19 cellular contexts compared by ENCODE assay signal in genomic region chr1:2115008-2115921, GRCh38.
A peak's percentile ranks its signal among the peaks of the same experiment; 100 is the strongest.
DNase-seq lines count a peak whose midpoint lies in the region; ATAC-seq, FAIRE-seq and TF ChIP-seq lines count a peak whose summit lies in the region.
"Had no signal": no experiment of that assay in that cellular context is flagged by ENCODE, and none has a peak within 500 bp of the region (broad histone marks: within the 10 kb centered on the region; RNA-seq: fewer than 3 reads in every experiment).

No MANE protein-coding gene starts in this region.

- H3K9me3 ChIP-seq in astrocyte (ENCODE audit: insufficient read depth, low read depth, low read length), result no peaks in the 10 kb centered on the region
- no peaks in the 10 kb centered on the region for H3K9me3 ChIP-seq in naive thymus-derived CD4-positive, alpha-beta T cell (ENCODE audit: control insufficient read depth in 2 of 3, low read length in 3 of 3)

- H3K79me2 ChIP-seq in GM23338 (replicated peaks; ENCODE audit: insufficient read depth) (peaks cover 38% of the 10 kb centered on the region), astrocyte (ENCODE audit: insufficient read depth, low read length) (no peaks in the 10 kb centered on the region)

- ATAC-seq in GM23338, result peak; percentile 59
- peak; percentile 26 for ATAC-seq in naive thymus-derived CD4-positive, alpha-beta T cell
- ATAC-seq in HG02623 (IDR thresholded peaks at IDR 0.05; ENCODE audit: unreplicated experiment), result no peak
- ATAC-seq: foreskin keratinocyte had no signal

- FAIRE-seq in astrocyte (lab: Jason Lieb, UNC), result no peak
- FAIRE-seq: endometrium, H54, urothelium cell line had no signal

- H3K4me1 ChIP-seq in GM23338 (ENCODE audit: insufficient read depth), result peaks cover 23% of the 10 kb centered on the region
- peaks cover 7% of the 10 kb centered on the region for H3K4me1 ChIP-seq in astrocyte (ENCODE audit: insufficient read depth, low read length)
- no peaks in the 10 kb centered on the region for H3K4me1 ChIP-seq in naive thymus-derived CD4-positive, alpha-beta T cell (ENCODE audit: control insufficient read depth in 2 of 2, insufficient read depth in 2 of 2, low read length in 2 of 2)
- H3K4me1 ChIP-seq: foreskin keratinocyte had no signal

- H3K4me3 ChIP-seq in GM23338 (peak overlapping the region; percentile 29), astrocyte (ENCODE audit: insufficient read depth, low read depth, low read length) (no peak overlapping the region)
- H3K4me3 ChIP-seq in naive thymus-derived CD4-positive, alpha-beta T cell (ENCODE audit: low read length), result no peak overlapping the region
- H3K4me3 ChIP-seq: cardiac muscle cell, skin epidermis had no signal

- H4K20me1 ChIP-seq in GM23338 (replicated peaks; ENCODE audit: insufficient read depth) (peaks cover 13% of the 10 kb centered on the region), astrocyte (ENCODE audit: insufficient read depth, low read length) (peaks cover 9% of the 10 kb centered on the region)

- H2AFZ ChIP-seq in GM23338 (no peak overlapping the region), astrocyte (ENCODE audit: low read depth, low read length) (peak overlapping the region; percentile 73)

- DNase-seq in CD14-positive monocyte (ENCODE audit: low spot score) (peak; percentile 30), GM23338 (ENCODE audit: low spot score) (no peak), astrocyte (ENCODE audit: low read depth) (no peak), AML-193 (lab: John Stamatoyannopoulos, UW) (no peak), dedifferentiated amniotic fluid mesenchymal stem cell (ENCODE audit: extremely low spot score) (no peak)
- peak in 1 of 9 donors; percentile 9 for DNase-seq in naive thymus-derived CD4-positive, alpha-beta T cell
- DNase-seq: foreskin keratinocyte; NCI-H1694 treated with DMSO at 0.1 percent for 48 hours; NCI-H510A; stimulated activated naive CD4-positive, alpha-beta T cell had no signal

- peaks cover under 1 to 4% (median 2%) of the 10 kb centered on the region in 3 donors for H3K27me3 Mint-ChIP-seq in CD14-positive monocyte (ENCODE audit: low read depth in 3 of 3)
- peaks cover 16% of the 10 kb centered on the region for H3K27me3 Mint-ChIP-seq in GM23338 (ENCODE audit: insufficient read depth, low read depth, poor library complexity)
- peaks cover 1% of the 10 kb centered on the region for H3K27me3 Mint-ChIP-seq in astrocyte (ENCODE audit: low read depth, unreplicated experiment)
- peaks cover 0 to 1% (median 0%) of the 10 kb centered on the region in 5 donors for H3K27me3 Mint-ChIP-seq in naive thymus-derived CD4-positive, alpha-beta T cell
- H3K27me3 Mint-ChIP-seq: activated naive CD4-positive, alpha-beta T cell treated with anti-CD3 and anti-CD28 coated beads, Interleukin-2, amount 50 U/mL, for 24 hours; memory B cell had no signal

- H3K27ac ChIP-seq in GM23338 (ENCODE audit: low read depth) (peak overlapping the region; percentile 71; the same call in 1 of the 2 replicates), astrocyte (ENCODE audit: low read depth, low read length) (no peak overlapping the region)
- no peak overlapping the region for H3K27ac ChIP-seq in naive thymus-derived CD4-positive, alpha-beta T cell (ENCODE audit: low read depth, low read length)
- H3K27ac ChIP-seq: C4-2B, cardiac muscle cell, foreskin keratinocyte had no signal

- peaks cover 6% of the 10 kb centered on the region; the same call in 1 of the 2 replicates for H3F3A ChIP-seq in GM23338 (replicated peaks; ENCODE audit: low read depth)

- no peak overlapping the region for H3K4me3 Mint-ChIP-seq in CD14-positive monocyte
- peak overlapping the region; percentile 63 for H3K4me3 Mint-ChIP-seq in GM23338
- H3K4me3 Mint-ChIP-seq in astrocyte (ENCODE audit: unreplicated experiment), result peak overlapping the region; percentile 84
- H3K4me3 Mint-ChIP-seq in naive thymus-derived CD4-positive, alpha-beta T cell, result peak overlapping the region in 2 of 10 donors; percentile 23 to 35
- H3K4me3 Mint-ChIP-seq: activated naive CD4-positive, alpha-beta T cell treated with anti-CD3 and anti-CD28 coated beads, Interleukin-2, amount 50 U/mL, for 24 hours; memory B cell had no signal

- H3K9me2 ChIP-seq in GM23338 (ENCODE audit: insufficient read depth), result no peaks in the 10 kb centered on the region

- H3K36me3 Mint-ChIP-seq in CD14-positive monocyte, result peaks cover 0 to 2% of the 10 kb centered on the region in 2 donors
- H3K36me3 Mint-ChIP-seq in GM23338 (ENCODE audit: low read depth), result peaks cover 15% of the 10 kb centered on the region
- peaks cover 5% of the 10 kb centered on the region for H3K36me3 Mint-ChIP-seq in astrocyte (ENCODE audit: low read depth, unreplicated experiment)
- H3K36me3 Mint-ChIP-seq in naive thymus-derived CD4-positive, alpha-beta T cell, result peaks cover 0 to 18% (median 3%) of the 10 kb centered on the region in 5 donors

- CTCF ChIA-PET in naive thymus-derived CD4-positive, alpha-beta T cell (lab: Charles Lee), result interaction anchor here (1.2 kb wide), 1 partner anchor 25 kb away, joined by 5 read pairs; no protein-coding TSS in a partner anchor

- H3K9me3 Mint-ChIP-seq in CD14-positive monocyte (peaks cover 6 to 22% (median 17%) of the 10 kb centered on the region in 7 donors), GM23338 (peaks cover 10% of the 10 kb centered on the region; the same call in 1 of the 3 replicates), astrocyte (ENCODE audit: unreplicated experiment) (no peaks in the 10 kb centered on the region)
- H3K9me3 Mint-ChIP-seq in naive thymus-derived CD4-positive, alpha-beta T cell, result peaks cover 0 to 11% (median 0%) of the 10 kb centered on the region in 11 donors
- H3K9me3 Mint-ChIP-seq: activated naive CD4-positive, alpha-beta T cell treated with anti-CD3 and anti-CD28 coated beads, Interleukin-2, amount 50 U/mL, for 24 hours had no signal

- H3K9ac ChIP-seq in astrocyte (ENCODE audit: low read length), result peak overlapping the region; percentile 43

- H3K27ac Mint-ChIP-seq in CD14-positive monocyte (peak overlapping the region in 2 of 7 donors; percentile 23 to 41), GM23338 (peak overlapping the region; percentile 23; the same call in 1 of the 2 replicates), astrocyte (ENCODE audit: unreplicated experiment) (peak overlapping the region; percentile 81)
- peak overlapping the region in 2 of 9 donors; percentile 47 to 62 for H3K27ac Mint-ChIP-seq in naive thymus-derived CD4-positive, alpha-beta T cell
- H3K27ac Mint-ChIP-seq: activated naive CD4-positive, alpha-beta T cell treated with anti-CD3 and anti-CD28 coated beads, Interleukin-2, amount 50 U/mL, for 24 hours; memory B cell had no signal

- no peaks in the 10 kb centered on the region for H3K36me3 ChIP-seq in GM23338 (ENCODE audit: insufficient read depth)
- no peaks in the 10 kb centered on the region for H3K36me3 ChIP-seq in astrocyte (ENCODE audit: insufficient read depth, low read length)
- H3K36me3 ChIP-seq in naive thymus-derived CD4-positive, alpha-beta T cell (ENCODE audit: control insufficient read depth in 2 of 3, insufficient read depth in 3 of 3, low read length in 3 of 3), result no peaks in the 10 kb centered on the region
- H3K36me3 ChIP-seq: cardiac muscle cell had no signal

- no peaks in the 10 kb centered on the region for H3K27me3 ChIP-seq in GM23338 (ENCODE audit: insufficient read depth)
- peaks cover 20% of the 10 kb centered on the region for H3K27me3 ChIP-seq in astrocyte (ENCODE audit: insufficient read depth, low read length)
- no peaks in the 10 kb centered on the region for H3K27me3 ChIP-seq in naive thymus-derived CD4-positive, alpha-beta T cell (ENCODE audit: control insufficient read depth in 2 of 2, insufficient read depth in 2 of 2, low read length in 2 of 2)
- H3K27me3 ChIP-seq: cardiac muscle cell, foreskin keratinocyte had no signal

- POLR2A ChIA-PET in naive thymus-derived CD4-positive, alpha-beta T cell (lab: Charles Lee), result no interaction called here

- peaks cover 12% of the 10 kb centered on the region for H3K4me1 Mint-ChIP-seq in CD14-positive monocyte
- H3K4me1 Mint-ChIP-seq in GM23338, result peaks cover 28% of the 10 kb centered on the region
- H3K4me1 Mint-ChIP-seq in astrocyte (ENCODE audit: low read depth, unreplicated experiment), result peaks cover 9% of the 10 kb centered on the region
- peaks cover 0 to 15% (median 10%) of the 10 kb centered on the region in 7 donors for H3K4me1 Mint-ChIP-seq in naive thymus-derived CD4-positive, alpha-beta T cell

- H3K4me2 ChIP-seq in GM23338, result peak overlapping the region; percentile 63
- peak overlapping the region; percentile 81 for H3K4me2 ChIP-seq in astrocyte (ENCODE audit: low read length)

- intact Hi-C loops in CD14-positive monocyte (cut with micrococcal nuclease), result loop anchor here in 1 of 2 donors (5.0 kb wide), 1 partner anchor 48 kb away; no protein-coding TSS in a partner anchor
- intact Hi-C loops in naive thymus-derived CD4-positive, alpha-beta T cell (cut with micrococcal nuclease), result no loop called here

- no peak for TF ChIP-seq CTCF in CD14-positive monocyte (IDR thresholded peaks at IDR 0.05)
- no peak for TF ChIP-seq CTCF in GM23338 (conservative IDR thresholded peaks at IDR 0.05; ENCODE audit: low read depth in 2 of 2)
- TF ChIP-seq CTCF in astrocyte (IDR thresholded peaks at IDR 0.05; ENCODE audit: insufficient read depth, low read depth, low read length), result no peak

TF ChIP-seq in GM23338, 12 proteins besides CTCF, POLR2A, EP300 and RAD21 (continues in another document):
- TF ChIP-seq EZH2phosphoT487 (IDR thresholded peaks at IDR 0.05; ENCODE audit: unreplicated experiment) (no peak), NANOG (IDR thresholded peaks at IDR 0.05; ENCODE audit: borderline replicate concordance) (no peak), ZNF331 (CRISPR knock-in tag; IDR thresholded peaks at IDR 0.05; ENCODE audit: low read depth) (no peak), JUNB (IDR thresholded peaks at IDR 0.05; ENCODE audit: unreplicated experiment) (no peak), POLR2AphosphoS5 (IDR thresholded peaks at IDR 0.05; ENCODE audit: low read depth) (no peak)

Comparison
In these comparisons a context has a peak if more than half of its experiments do, and no peak if none do; other contexts are left out.
1. H3K4me3 Mint-ChIP-seq: peak in GM23338 (single experiment) and astrocyte (single experiment); none in CD14-positive monocyte (0 of 2).